Comparison of ENCODE assay signal across 28 cellular contexts in the genomic region with DNA sequence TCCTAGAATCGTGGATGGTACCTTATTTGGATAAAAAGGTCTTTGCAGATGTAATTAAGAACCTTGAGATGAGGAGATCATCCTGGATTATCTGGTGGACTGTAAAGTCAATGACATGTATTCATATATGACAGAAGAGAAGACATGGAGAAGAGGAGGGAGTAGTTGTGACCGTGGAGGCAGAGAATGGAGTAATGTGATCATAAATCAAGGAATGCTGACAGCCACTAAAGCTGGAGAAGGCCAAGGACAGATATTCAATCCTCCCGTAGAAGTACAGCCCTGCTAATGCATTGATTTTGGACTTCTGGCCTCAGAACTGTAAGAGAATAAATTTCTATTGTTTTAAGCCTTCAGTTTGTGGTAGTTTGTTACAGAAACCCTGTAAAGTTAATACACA.
"Had no signal": no experiment of that assay in that cellular context is flagged by ENCODE, and none has a peak within 500 bp of the region (broad histone marks: within the 10 kb centered on the region; RNA-seq: fewer than 3 reads in every experiment).

No MANE protein-coding gene starts in this region.

- ATAC-seq: activated T-cell treated with anti-CD3 and anti-CD28 coated beads, Interleukin-2, amount 50 U/mL, for 4 hours; activated T-helper 17 cell treated with anti-CD3 and anti-CD28 coated beads, Interleukin-2, amount 50 U/mL, for 72 hours; foreskin keratinocyte; gastrocnemius medialis; heart left ventricle; WTC11 had no signal

- H3K36me3 ChIP-seq: brain microvascular endothelial cell had no signal

- FAIRE-seq: astrocyte, bronchial epithelial cell had no signal

- H3K27me3 ChIP-seq: brain microvascular endothelial cell, dorsolateral prefrontal cortex, esophagus muscularis mucosa, foreskin keratinocyte, gastrocnemius medialis, heart left ventricle had no signal

- H3K4me3 ChIP-seq: coronary artery, dorsolateral prefrontal cortex, esophagus muscularis mucosa, gastrocnemius medialis, heart left ventricle had no signal

- DNase-seq: activated CD4-positive, alpha-beta memory T cell treated with anti-CD3 and anti-CD28 coated beads, Interleukin-2, amount 10 ng/mL, durations not matched to agents 7 days and 5 days; activated CD4-positive, alpha-beta T cell treated with anti-CD3 and anti-CD28 coated beads for 1 hour; activated CD4-positive, alpha-beta T cell treated with anti-CD3 and anti-CD28 coated beads for 4 hours; activated CD4-positive, alpha-beta T cell treated with anti-CD3 and anti-CD28 coated beads, Interleukin-2, amount 10 ng/mL, durations not matched to agents 7 days and 5 days; activated CD4-positive, alpha-beta T cell treated with anti-CD3 and anti-CD28 coated beads, Interleukin-2, amount 50 U/mL, for 4 hours; activated CD8-positive, alpha-beta memory T cell treated with anti-CD3 and anti-CD28 coated beads, Interleukin-2, amount 50 U/mL, for 48 hours; activated effector memory CD4-positive, alpha-beta T cell treated with Interleukin-2 at 50 U/mL for 16 hours; activated gamma-delta T cell treated with Interleukin-2 at 50 U/mL for 16 hours; activated naive CD4-positive, alpha-beta T cell treated with anti-CD3 and anti-CD28 coated beads, Interleukin-2, amount 50 U/mL, for 16 hours; activated naive CD4-positive, alpha-beta T cell treated with Interleukin-2 at 50 U/mL for 16 hours; activated T-cell treated with anti-CD3 and anti-CD28 coated beads, Interleukin-2, amount 50 U/mL, for 4 hours; amniotic stem cell; anterior cingulate cortex; brain microvascular endothelial cell; dorsolateral prefrontal cortex; effector memory CD4-positive, alpha-beta T cell; endodermal cell; foreskin keratinocyte; gastrocnemius medialis; glutamatergic neuron; heart left ventricle; T-helper 2 cell had no signal

- H3K4me1 ChIP-seq: esophagus muscularis mucosa, foreskin keratinocyte, gastrocnemius medialis, heart left ventricle had no signal

- H3K27ac ChIP-seq: brain microvascular endothelial cell, coronary artery, dorsolateral prefrontal cortex, esophagus muscularis mucosa, foreskin keratinocyte, gastrocnemius medialis, heart left ventricle had no signal

- H3K9me3 ChIP-seq: esophagus muscularis mucosa, gastrocnemius medialis, heart left ventricle had no signal
